Comparison of ENCODE assay signal across 1 cellular context in the genomic region with DNA sequence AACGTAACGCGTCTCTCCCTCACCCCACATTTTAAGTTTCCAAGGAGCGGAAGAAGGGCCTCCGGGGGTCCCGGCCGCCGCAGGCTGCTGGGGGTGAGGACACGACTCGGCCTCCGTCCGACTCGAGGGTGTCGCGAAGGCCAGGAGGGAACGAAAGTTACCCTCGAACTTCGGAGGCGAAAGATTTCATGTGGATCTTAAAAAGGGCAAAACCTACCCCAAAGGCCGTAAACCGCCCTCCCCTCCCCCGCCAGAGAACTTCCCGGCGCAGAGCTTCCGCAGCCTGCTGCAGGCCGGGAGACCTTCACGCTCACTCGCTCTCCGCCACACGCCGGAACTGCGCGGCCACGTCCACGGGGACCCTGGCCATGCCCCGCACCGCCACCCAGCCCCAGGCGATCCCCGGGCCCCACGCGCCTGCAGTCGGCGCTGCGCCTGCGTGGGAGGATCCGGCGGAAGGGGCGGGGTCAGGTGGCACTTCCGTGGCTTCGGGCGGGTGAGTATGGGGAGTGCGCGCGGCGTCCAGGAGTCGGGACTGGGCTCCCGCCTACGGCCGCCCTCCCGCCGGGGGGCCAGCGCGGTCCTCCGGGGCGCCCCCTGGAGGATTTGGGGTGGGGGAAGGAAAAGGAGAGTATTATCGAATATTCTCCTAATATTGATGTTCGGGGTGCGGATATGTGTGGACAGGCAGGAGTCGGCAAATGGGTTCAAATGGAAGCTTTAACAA.
TF ChIP-seq lines count a peak whose summit lies in the region.

A gene (plus strand): TSS at position 474 of the 727 bp plus-strand sequence. CDS start 19,755 bp downstream, outside the sequence.

TF ChIP-seq in HEK293, 187 proteins besides CTCF, POLR2A, EP300 and RAD21 (continued from another document):
- TF ChIP-seq, protein P1, sequence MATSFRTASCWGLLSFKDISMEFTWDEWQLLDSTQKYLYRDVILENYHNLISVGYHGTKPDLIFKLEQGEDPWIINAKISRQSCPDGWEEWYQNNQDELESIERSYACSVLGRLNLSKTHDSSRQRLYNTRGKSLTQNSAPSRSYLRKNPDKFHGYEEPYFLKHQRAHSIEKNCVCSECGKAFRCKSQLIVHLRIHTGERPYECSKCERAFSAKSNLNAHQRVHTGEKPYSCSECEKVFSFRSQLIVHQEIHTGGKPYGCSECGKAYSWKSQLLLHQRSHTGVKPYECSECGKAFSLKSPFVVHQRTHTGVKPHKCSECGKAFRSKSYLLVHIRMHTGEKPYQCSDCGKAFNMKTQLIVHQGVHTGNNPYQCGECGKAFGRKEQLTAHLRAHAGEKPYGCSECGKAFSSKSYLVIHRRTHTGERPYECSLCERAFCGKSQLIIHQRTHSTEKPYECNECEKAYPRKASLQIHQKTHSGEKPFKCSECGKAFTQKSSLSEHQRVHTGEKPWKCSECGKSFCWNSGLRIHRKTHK (tag by site-specific recombination; IDR thresholded peaks at IDR 0.05), result no peak
- no peak; the same call in 1 of the 2 replicates for TF ChIP-seq WT1 (tag by site-specific recombination; IDR thresholded peaks at IDR 0.05)
